15 cellular contexts compared by ENCODE assay signal in genomic region chr15:85500060-85500708, GRCh38.
DNase-seq lines count a peak whose midpoint lies in the region; ATAC-seq, FAIRE-seq and TF ChIP-seq lines count a peak whose summit lies in the region.
"Had no signal": no experiment of that assay in that cellular context is flagged by ENCODE, and none has a peak within 500 bp of the region (broad histone marks: within the 10 kb centered on the region; RNA-seq: fewer than 3 reads in every experiment).

No MANE protein-coding gene starts in this region.

- BruUV-seq in Calu3 (replicated peaks; lab: Mats Ljungman, UMichigan): no TSS peak

- H3K27me3 Mint-ChIP-seq in nephron (ENCODE audit: low read depth) (no peaks in the 10 kb centered on the region), Calu3 (ENCODE audit: unreplicated experiment) (no peaks in the 10 kb centered on the region)

- CTCF ChIA-PET in HEK293T (lab: Yijun Ruan, JAX): interaction anchor here (1.2 to 2.2 kb wide), 4 partner anchors 9 to 204 kb away, joined by 4 to 7 read pairs (median 5); no protein-coding TSS in a partner anchor
- CTCF ChIA-PET in Calu3 (lab: Charles Lee): no interaction called here

- H3K4me3 Mint-ChIP-seq in nephron: peak overlapping the region in 1 of 3 experiments; percentile 42
- no peak overlapping the region for H3K4me3 Mint-ChIP-seq in Calu3 (ENCODE audit: low read depth, unreplicated experiment)
- H3K4me3 Mint-ChIP-seq: endodermal cell had no signal

- peak overlapping the region; percentile 70 to 88 (median 81) for H3K27ac Mint-ChIP-seq in nephron
- no peak overlapping the region for H3K27ac Mint-ChIP-seq in Calu3 (ENCODE audit: unreplicated experiment)

- no peak for TF ChIP-seq POLR2A in GM18505 (IDR thresholded peaks at IDR 0.05; ENCODE audit: borderline replicate concordance, extremely low read depth, insufficient read depth, insufficient read length)

- intact Hi-C loops in Calu3 (cut with micrococcal nuclease; ENCODE audit: unreplicated experiment): loop anchor here (5.0 kb wide), 1 partner anchor 203 kb away; no protein-coding TSS in a partner anchor

- POLR2A ChIA-PET in HEK293T (lab: Yijun Ruan, JAX): no interaction called here

- H3K9me3 Mint-ChIP-seq in nephron: no peaks in the 10 kb centered on the region
- no peaks in the 10 kb centered on the region for H3K9me3 Mint-ChIP-seq in Calu3 (ENCODE audit: low read depth, unreplicated experiment)
- H3K9me3 Mint-ChIP-seq: endodermal cell had no signal

- H3K4me1 Mint-ChIP-seq in nephron (peaks cover 84% of the 10 kb centered on the region), Calu3 (ENCODE audit: low read depth, unreplicated experiment) (peaks cover 46% of the 10 kb centered on the region)

- FAIRE-seq in colon (lab: Jason Lieb, UNC): peak; percentile 36

- TF ChIP-seq CTCF in nephron (IDR thresholded peaks at IDR 0.05; ENCODE audit: unreplicated experiment in 3 of 3) (no peak), Calu3 (IDR thresholded peaks at IDR 0.05; ENCODE audit: unreplicated experiment) (no peak)

- H3K36me3 Mint-ChIP-seq in nephron (ENCODE audit: low read depth) (no peaks in the 10 kb centered on the region), Calu3 (ENCODE audit: insufficient read depth, unreplicated experiment) (no peaks in the 10 kb centered on the region)

- DNase-seq in HEK293T (ENCODE audit: extremely low spot score) (no peak), NCI-H510A treated with DMSO at 0.1 percent for 48 hours (lab: John Stamatoyannopoulos, UW) (no peak), Calu3 (no peak), amygdala (lab: John Stamatoyannopoulos, UW) (no peak)
- DNase-seq: COR-L47; endodermal cell; KG1; ovary; RPMI8226; stimulated activated CD4-positive, alpha-beta T cell treated with anti-CD3 and anti-CD28 coated beads, Interleukin-4, amount 100 ng/mL, for 4 hours; testis had no signal

- ATAC-seq in GM18505 (IDR thresholded peaks at IDR 0.05; ENCODE audit: unreplicated experiment) (peak; percentile 52), HG03342 (IDR thresholded peaks at IDR 0.05; ENCODE audit: unreplicated experiment) (no peak)

TF ChIP-seq in HEK293T, 16 proteins besides CTCF, POLR2A, EP300 and RAD21:
- TF ChIP-seq PKNOX1 (IDR thresholded peaks at IDR 0.05): peak; percentile 55
- no peak for TF ChIP-seq FOXK2 (IDR thresholded peaks at IDR 0.05)
TF ChIP-seq in HEK293T: peak in this region for 1.
